ENCODE assay signal across 11 cellular contexts in the genomic region with DNA sequence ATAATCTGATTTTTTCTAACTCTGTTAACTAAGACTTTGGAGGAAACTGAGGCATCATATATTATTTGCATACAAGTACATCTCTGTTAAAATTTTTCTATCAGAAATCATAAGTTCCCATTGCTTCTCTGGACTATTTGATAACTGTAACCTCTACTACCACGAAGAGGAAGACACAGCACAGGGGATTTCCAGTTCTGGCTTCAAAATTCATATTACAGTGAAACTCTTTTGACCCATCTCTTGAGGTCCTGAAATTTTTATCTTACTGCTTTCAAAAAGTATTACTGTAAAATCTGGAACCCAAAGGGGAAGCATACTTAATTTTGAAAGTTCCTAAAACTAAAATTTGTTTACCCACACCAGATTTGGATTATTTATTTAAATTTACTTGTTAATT. TPM values are rescaled to one million over a fixed set of nuclear protein-coding genes. Genes with fewer than 3 reads are reported as not detected.
DNase-seq lines count a peak whose midpoint lies in the region; ATAC-seq, FAIRE-seq and TF ChIP-seq lines count a peak whose summit lies in the region.
"Had no signal": no experiment of that assay in that cellular context is flagged by ENCODE, and none has a peak within 500 bp of the region (broad histone marks: within the 10 kb centered on the region; RNA-seq: fewer than 3 reads in every experiment).

No MANE protein-coding gene starts in this region.

- TF ChIP-seq EP300 in GM12878 (IDR thresholded peaks at IDR 0.05; ENCODE audit: borderline replicate concordance in 1 of 2, control insufficient read depth in 1 of 2, low read depth in 2 of 2, low read length in 2 of 2) = no peak

- peak overlapping the region; percentile 12 for H3K27ac Mint-ChIP-seq in stimulated activated effector memory CD8-positive, alpha-beta T cell treated with anti-CD3 and anti-CD28 coated beads, Interleukin-12 subunit alpha, Interleukin-12 subunit beta, amount 100 ng/mL, for 72 hours
- H3K27ac Mint-ChIP-seq in osteocyte (ENCODE audit: unreplicated experiment) = no peak overlapping the region

- H3K4me2 ChIP-seq in GM12878 (ENCODE audit: control insufficient read depth, insufficient read depth) = peak overlapping the region; percentile 74

- no peaks in the 10 kb centered on the region for H3K9me3 ChIP-seq in GM12878 (replicated peaks; ENCODE audit: control insufficient read depth, insufficient read depth, low read length)

- POLR2A ChIA-PET in GM12878 (lab: Charles Lee) = interaction anchor here (0.5 kb wide), 1 partner anchor 31 kb away, joined by 6 read pairs; no protein-coding TSS in a partner anchor

- no peaks in the 10 kb centered on the region for H3K27me3 ChIP-seq in GM12878 (replicated peaks in 1 of 2; ENCODE audit: control insufficient read depth in 2 of 2, insufficient read depth in 2 of 2, low read length in 1 of 2)

- RAD21 ChIA-PET in GM12878 (lab: Charles Lee; ENCODE audit: unreplicated experiment) = interaction anchor here (1.6 kb wide), 1 partner anchor 10 kb away, joined by 4 read pairs; no protein-coding TSS in a partner anchor

- no peak for TF ChIP-seq POLR2A in GM12878 (IDR thresholded peaks at IDR 0.05; ENCODE audit: low read depth, low read length)

- H3K36me3 ChIP-seq in GM12878 (ENCODE audit: control insufficient read depth in 2 of 2, insufficient read depth in 2 of 2, low read length in 1 of 2) = peaks cover 0 to 3% of the 10 kb centered on the region in 2 experiments; a peak in 1 of 4 replicates

- TF ChIP-seq CTCF in GM12878 (IDR thresholded peaks at IDR 0.05 in 2 of 3, conservative IDR thresholded peaks at IDR 0.05 in 1 of 3; ENCODE audit: control insufficient read depth in 2 of 3, extremely low read depth in 1 of 3, insufficient read depth in 1 of 3, low read depth in 3 of 3, low read length in 3 of 3) = no peak
- no peak for TF ChIP-seq CTCF in osteocyte (IDR thresholded peaks at IDR 0.05)

- peaks cover 59% of the 10 kb centered on the region for H3K79me2 ChIP-seq in GM12878 (ENCODE audit: control insufficient read depth, insufficient read depth, low read length)

- no peak for FAIRE-seq in GM12878 (lab: Jason Lieb, UNC)

- in situ Hi-C loops in GM12878 (cut with MboI) = no loop called here

- no peak overlapping the region for H2AFZ ChIP-seq in GM12878 (ENCODE audit: control insufficient read depth, low read depth, low read length)

- no peak for DNase-seq in activated T-cell treated with anti-CD3 and anti-CD28 coated beads, Interleukin-2, amount 50 U/mL, for 4 hours
- no peak for DNase-seq in activated T-cell treated with anti-CD3 and anti-CD28 coated beads, Interleukin-2, amount 50 U/mL, for 48 hours
- no peak for DNase-seq in GM12878 (ENCODE audit: low read depth, low spot score)
- DNase-seq in stimulated activated effector memory CD8-positive, alpha-beta T cell treated with anti-CD3 and anti-CD28 coated beads, Interleukin-12 subunit alpha, Interleukin-12 subunit beta, amount 100 ng/mL, for 72 hours (ENCODE audit: low spot score in 2 of 2) = no peak
- DNase-seq in NCI-H510A treated with DMSO at 0.1 percent for 48 hours (lab: John Stamatoyannopoulos, UW) = no peak
- no peak for DNase-seq in osteocyte (ENCODE audit: extremely low spot score, unreplicated experiment)
- DNase-seq: activated naive CD4-positive, alpha-beta T cell treated with anti-CD3 and anti-CD28 coated beads, Interleukin-2, amount 50 U/mL, for 16 hours; NCI-H1105 treated with DMSO at 0.1 percent for 48 hours; NCI-H524 treated with DMSO at 0.1 percent for 48 hours had no signal

- ATAC-seq in activated T-cell treated with anti-CD3 and anti-CD28 coated beads, Interleukin-2, amount 50 U/mL, for 4 hours = no peak
- peak; percentile 16 for ATAC-seq in HG02642 (IDR thresholded peaks at IDR 0.05; ENCODE audit: poor library complexity, unreplicated experiment)
- ATAC-seq in GM12878 = peak; percentile 25
- no peak for ATAC-seq in stimulated activated effector memory CD8-positive, alpha-beta T cell treated with anti-CD3 and anti-CD28 coated beads, Interleukin-12 subunit alpha, Interleukin-12 subunit beta, amount 100 ng/mL, for 72 hours
- ATAC-seq in HG03521 (IDR thresholded peaks at IDR 0.05; ENCODE audit: unreplicated experiment) = no peak

- 9% methylated on average over 1 of the region's 1 CpG for WGBS in GM12878 (ENCODE audit: insufficient coverage, insufficient replicate concordance, low lambda C conversion rate, missing lambda C conversion rate)

- peaks cover 9% of the 10 kb centered on the region for H3K36me3 Mint-ChIP-seq in activated T-cell treated with anti-CD3 and anti-CD28 coated beads, Interleukin-2, amount 50 U/mL, for 4 hours (ENCODE audit: insufficient read depth)
- peaks cover 23% of the 10 kb centered on the region for H3K36me3 Mint-ChIP-seq in stimulated activated effector memory CD8-positive, alpha-beta T cell treated with anti-CD3 and anti-CD28 coated beads, Interleukin-12 subunit alpha, Interleukin-12 subunit beta, amount 100 ng/mL, for 72 hours
- peaks cover 7% of the 10 kb centered on the region for H3K36me3 Mint-ChIP-seq in osteocyte (ENCODE audit: unreplicated experiment)

- H3K27ac ChIP-seq in GM12878 (ENCODE audit: control insufficient read depth, insufficient read depth) = peak overlapping the region; percentile 35

- peak overlapping the region; percentile 42 for H3K4me3 Mint-ChIP-seq in activated T-cell treated with anti-CD3 and anti-CD28 coated beads, Interleukin-2, amount 50 U/mL, for 4 hours
- peak overlapping the region; percentile 91 for H3K4me3 Mint-ChIP-seq in stimulated activated effector memory CD8-positive, alpha-beta T cell treated with anti-CD3 and anti-CD28 coated beads, Interleukin-12 subunit alpha, Interleukin-12 subunit beta, amount 100 ng/mL, for 72 hours
- H3K4me3 Mint-ChIP-seq in osteocyte (ENCODE audit: unreplicated experiment) = no peak overlapping the region

- H3K9ac ChIP-seq in GM12878 (ENCODE audit: control insufficient read depth, insufficient read depth, low read length) = no peak overlapping the region

- H3K9me3 Mint-ChIP-seq in activated T-cell treated with anti-CD3 and anti-CD28 coated beads, Interleukin-2, amount 50 U/mL, for 4 hours = no peaks in the 10 kb centered on the region
- H3K9me3 Mint-ChIP-seq in stimulated activated effector memory CD8-positive, alpha-beta T cell treated with anti-CD3 and anti-CD28 coated beads, Interleukin-12 subunit alpha, Interleukin-12 subunit beta, amount 100 ng/mL, for 72 hours = no peaks in the 10 kb centered on the region
- H3K9me3 Mint-ChIP-seq in osteocyte (ENCODE audit: unreplicated experiment) = no peaks in the 10 kb centered on the region

- H3K4me3 ChIP-seq in GM12878 = peak overlapping the region; percentile 62; the same call in 1 of the 2 replicates

- peaks cover 49% of the 10 kb centered on the region for H3K4me1 Mint-ChIP-seq in activated T-cell treated with anti-CD3 and anti-CD28 coated beads, Interleukin-2, amount 50 U/mL, for 4 hours (ENCODE audit: low read depth)
- H3K4me1 Mint-ChIP-seq in stimulated activated effector memory CD8-positive, alpha-beta T cell treated with anti-CD3 and anti-CD28 coated beads, Interleukin-12 subunit alpha, Interleukin-12 subunit beta, amount 100 ng/mL, for 72 hours = peaks cover 42% of the 10 kb centered on the region
- peaks cover 44% of the 10 kb centered on the region for H3K4me1 Mint-ChIP-seq in osteocyte (ENCODE audit: unreplicated experiment)

- SMC1A ChIA-PET in GM12878 (lab: Charles Lee; ENCODE audit: uncharacterized antibody, unreplicated experiment) = interaction anchor here (1.1 to 2.9 kb wide), 6 partner anchors 9 to 37 kb away, joined by 3 to 10 read pairs (median 4); no protein-coding TSS in a partner anchor

- no peaks in the 10 kb centered on the region for H4K20me1 ChIP-seq in GM12878 (ENCODE audit: control insufficient read depth, insufficient read depth)

- no peak for TF ChIP-seq RAD21 in GM12878 (IDR thresholded peaks at IDR 0.05; ENCODE audit: insufficient read depth, low read depth, low read length)

- no TSS peak for BruUV-seq in GM12878 (replicated peaks; lab: Mats Ljungman, UMichigan)

- H3K27me3 Mint-ChIP-seq in activated T-cell treated with anti-CD3 and anti-CD28 coated beads, Interleukin-2, amount 50 U/mL, for 4 hours (ENCODE audit: low read depth) = no peaks in the 10 kb centered on the region
- no peaks in the 10 kb centered on the region for H3K27me3 Mint-ChIP-seq in osteocyte (ENCODE audit: unreplicated experiment)

- H3K4me1 ChIP-seq in GM12878 (ENCODE audit: control insufficient read depth, insufficient read depth, low read length) = no peaks in the 10 kb centered on the region; the same call in 1 of the 2 replicates

- CTCF ChIA-PET in GM12878 (lab: Yijun Ruan, JAX) = no interaction called here

- intact Hi-C loops in GM12878 (cut with micrococcal nuclease; ENCODE audit: unreplicated experiment) = loop anchor here (5.0 kb wide), 1 partner anchor 73 kb away; a partner anchor contains a TSS

TF ChIP-seq in GM12878, 131 proteins besides CTCF, POLR2A, EP300 and RAD21 (continues in another document):
- TF ChIP-seq POLR2AphosphoS5 (IDR thresholded peaks at IDR 0.05; ENCODE audit: low read length) (no peak), SRF (IDR thresholded peaks at IDR 0.05; ENCODE audit: low read depth in 2 of 2, low read length in 2 of 2) (no peak), MEF2A (IDR thresholded peaks at IDR 0.05; ENCODE audit: insufficient read depth, low read depth, low read length) (no peak)

RNA-seq across cellular contexts. Expression of a gene that starts 4.2 kb away (rescaled TPM):
- total RNA-seq in activated T-cell treated with anti-CD3 and anti-CD28 coated beads, Interleukin-2, amount 50 U/mL, for 4 hours = 10 to 100 TPM; 22.4 to 28.7 (median 27.7) TPM
- total RNA-seq in GM12878 (2013; cell fraction: nucleolus; rRNA removed) = 33.5 and 46.4 TPM in 2 replicates
- total RNA-seq in GM12878 (2014; rRNA removed) (37.6 and 46.2 TPM in 2 replicates), GM12878 (2014; rRNA removed; fragmentation: Illumina TruSeq; extraction: Trizol) (45.2 and 50.6 TPM in 2 replicates), GM12878 (2021) (40.5 and 42.1 TPM in 2 replicates), osteocyte (45.0 and 48.1 TPM in 2 replicates)
- 16.3 TPM for polyA plus RNA-seq in GM12878 (2011; ENCODE audit: low read depth)
- polyA plus RNA-seq in GM12878 (2011; rRNA removed) (77.8 and 89.8 TPM in 2 replicates), GM12878 (2014; fragmentation: Illumina TruSeq; extraction: Trizol) (40.4 and 42.7 TPM in 2 replicates), GM12878 (2014; fragmentation: Nextera tagmentation; extraction: Ambion mirVana) (10 to 100 TPM; 40.2 to 60.3 TPM), GM12878 (2014; rRNA removed) (39.2 and 41.4 TPM in 2 replicates), GM12878 (2016; fragmentation: Nextera tagmentation; extraction: Ambion mirVana) (10 to 100 TPM; 35.4 to 36.8 TPM)
- 66.3 and 88.2 TPM in 2 replicates for polyA plus RNA-seq in GM12878 (2011; cell fraction: cytosol; rRNA removed)
- 85.8 and 90.9 TPM in 2 replicates for polyA plus RNA-seq in GM12878 (2011; cell fraction: nucleus; rRNA removed)
- 23.7 and 29.2 TPM in 2 replicates for polyA plus RNA-seq in GM12878 (2012)
- polyA minus RNA-seq in GM12878 (2011; rRNA and poly(A)+ RNA removed) = 50.3 and 61.4 TPM in 2 replicates
- 32.2 and 39.0 TPM in 2 replicates for polyA minus RNA-seq in GM12878 (2011; cell fraction: cytosol; rRNA and poly(A)+ RNA removed)
- 101 and 127 TPM in 2 replicates for polyA minus RNA-seq in GM12878 (2011; cell fraction: nucleus; rRNA and poly(A)+ RNA removed)

Comparison
In these comparisons a context has a peak if more than half of its experiments do, and no peak if none do; other contexts are left out.
1. ATAC-seq: peak in HG02642 (single experiment) and GM12878 (single experiment); none in activated T-cell treated with anti-CD3 and anti-CD28 coated beads, Interleukin-2, amount 50 U/mL, for 4 hours (0 of 2), stimulated activated effector memory CD8-positive, alpha-beta T cell treated with anti-CD3 and anti-CD28 coated beads, Interleukin-12 subunit alpha, Interleukin-12 subunit beta, amount 100 ng/mL, for 72 hours (single experiment) and HG03521 (single experiment).